9 cellular contexts compared by ENCODE assay signal in the genomic region with DNA sequence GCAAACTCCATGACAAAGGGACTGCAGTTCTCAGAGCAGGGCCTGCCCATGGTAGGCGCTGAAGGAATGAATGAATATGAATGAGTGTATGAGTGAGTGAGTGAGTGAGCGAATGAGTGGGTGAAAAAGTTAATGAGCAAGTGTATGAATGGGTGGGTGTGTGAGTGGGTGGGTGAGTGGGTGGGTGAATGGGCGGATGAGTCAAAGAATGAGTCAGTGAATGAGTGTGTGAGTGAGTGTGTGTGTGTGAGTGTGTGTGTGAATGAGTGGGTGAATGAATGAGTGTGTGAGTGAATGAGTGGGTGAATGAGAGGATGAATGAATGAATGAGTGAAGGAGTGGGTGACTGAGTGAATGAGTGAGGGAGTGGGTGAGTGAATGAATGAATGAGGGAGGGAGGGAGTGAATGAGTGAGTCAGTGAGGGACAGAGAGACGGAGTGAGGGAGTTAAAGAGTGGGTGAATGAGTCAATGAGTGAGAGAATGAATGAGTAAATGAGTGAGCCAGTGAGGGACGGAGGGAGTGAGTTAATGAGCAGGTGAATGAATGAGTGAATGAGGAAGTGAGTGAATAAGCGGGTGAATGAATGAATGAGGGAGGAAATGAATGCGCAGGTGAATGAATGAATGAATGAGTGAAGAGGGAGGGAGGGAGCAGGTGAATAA. TPM values are rescaled to one million over a fixed set of nuclear protein-coding genes. Genes with fewer than 3 reads are reported as not detected.
DNase-seq lines count a peak whose midpoint lies in the region; ATAC-seq, FAIRE-seq and TF ChIP-seq lines count a peak whose summit lies in the region.
"Had no signal": no experiment of that assay in that cellular context is flagged by ENCODE, and none has a peak within 500 bp of the region (broad histone marks: within the 10 kb centered on the region; RNA-seq: fewer than 3 reads in every experiment).

No MANE protein-coding gene starts in this region.

- H2AFZ ChIP-seq in astrocyte (ENCODE audit: low read depth, low read length): no peak overlapping the region

- H3K4me3 Mint-ChIP-seq in CD4-positive, CD25-positive, alpha-beta regulatory T cell: peak overlapping the region in 2 of 4 donors; percentile 31 to 62
- peak overlapping the region; percentile 75 for H3K4me3 Mint-ChIP-seq in astrocyte (ENCODE audit: unreplicated experiment)
- peak overlapping the region in 8 of 10 donors; percentile 33 to 84 (median 60) for H3K4me3 Mint-ChIP-seq in naive thymus-derived CD8-positive, alpha-beta T cell

- no peaks in the 10 kb centered on the region for H3K36me3 ChIP-seq in CD4-positive, CD25-positive, alpha-beta regulatory T cell (ENCODE audit: control insufficient read depth, insufficient read depth, low read length)
- H3K36me3 ChIP-seq in astrocyte (ENCODE audit: insufficient read depth, low read length): no peaks in the 10 kb centered on the region
- H3K36me3 ChIP-seq: Peyer's patch had no signal

- no peaks in the 10 kb centered on the region for H3K4me1 ChIP-seq in CD4-positive, CD25-positive, alpha-beta regulatory T cell (ENCODE audit: control insufficient read depth, insufficient read depth, low read length, poor library complexity, severe bottlenecking)
- H3K4me1 ChIP-seq in astrocyte (ENCODE audit: insufficient read depth, low read length): peaks cover 28% of the 10 kb centered on the region

- no peaks in the 10 kb centered on the region for H3K36me3 Mint-ChIP-seq in CD4-positive, CD25-positive, alpha-beta regulatory T cell
- no peaks in the 10 kb centered on the region for H3K36me3 Mint-ChIP-seq in astrocyte (ENCODE audit: low read depth, unreplicated experiment)
- H3K36me3 Mint-ChIP-seq in naive thymus-derived CD8-positive, alpha-beta T cell: no peaks in the 10 kb centered on the region

- H3K27me3 Mint-ChIP-seq in CD4-positive, CD25-positive, alpha-beta regulatory T cell: peaks cover 10% of the 10 kb centered on the region
- H3K27me3 Mint-ChIP-seq in astrocyte (ENCODE audit: low read depth, unreplicated experiment): peaks cover 5% of the 10 kb centered on the region
- H3K27me3 Mint-ChIP-seq in naive thymus-derived CD8-positive, alpha-beta T cell: peaks cover 6 to 34% (median 9%) of the 10 kb centered on the region in 5 donors

- no peaks in the 10 kb centered on the region for H3K9me3 ChIP-seq in CD4-positive, CD25-positive, alpha-beta regulatory T cell (ENCODE audit: control insufficient read depth in 2 of 2, low read length in 2 of 2)
- H3K9me3 ChIP-seq in astrocyte (ENCODE audit: insufficient read depth, low read depth, low read length): peaks cover 3% of the 10 kb centered on the region
- H3K9me3 ChIP-seq: Peyer's patch had no signal

- peak; percentile 17 to 22 for ATAC-seq in CD4-positive, CD25-positive, alpha-beta regulatory T cell (ENCODE audit: low read depth in 2 of 2)
- ATAC-seq in naive thymus-derived CD8-positive, alpha-beta T cell: no peak
- ATAC-seq in GM21515 (IDR thresholded peaks at IDR 0.05; ENCODE audit: unreplicated experiment): no peak

- peak overlapping the region; percentile 24 for H3K9ac ChIP-seq in astrocyte (ENCODE audit: low read length)

- no peak for TF ChIP-seq CTCF in astrocyte (IDR thresholded peaks at IDR 0.05; ENCODE audit: insufficient read depth, low read depth, low read length)

- H4K20me1 ChIP-seq in astrocyte (ENCODE audit: insufficient read depth, low read length): no peaks in the 10 kb centered on the region

- peak overlapping the region in 1 of 3 donors; percentile 9 for H3K27ac Mint-ChIP-seq in CD4-positive, CD25-positive, alpha-beta regulatory T cell
- no peak overlapping the region for H3K27ac Mint-ChIP-seq in astrocyte (ENCODE audit: unreplicated experiment)
- peak overlapping the region in 4 of 10 donors; percentile 3 to 90 (median 44) for H3K27ac Mint-ChIP-seq in naive thymus-derived CD8-positive, alpha-beta T cell

- H3K4me2 ChIP-seq in astrocyte (ENCODE audit: low read length): peak overlapping the region; percentile 63

- H3K27ac ChIP-seq in CD4-positive, CD25-positive, alpha-beta regulatory T cell (ENCODE audit: insufficient read depth, low read length, poor library complexity, severe bottlenecking): no peak overlapping the region
- H3K27ac ChIP-seq in astrocyte (ENCODE audit: low read depth, low read length): no peak overlapping the region
- H3K27ac ChIP-seq: Peyer's patch had no signal

- H3K9me3 Mint-ChIP-seq in CD4-positive, CD25-positive, alpha-beta regulatory T cell: peaks cover 0 to 1% (median 0%) of the 10 kb centered on the region in 7 donors
- H3K9me3 Mint-ChIP-seq in astrocyte (ENCODE audit: unreplicated experiment): no peaks in the 10 kb centered on the region
- no peaks in the 10 kb centered on the region for H3K9me3 Mint-ChIP-seq in naive thymus-derived CD8-positive, alpha-beta T cell

- H3K4me1 Mint-ChIP-seq in CD4-positive, CD25-positive, alpha-beta regulatory T cell: peaks cover 0 to 10% (median 2%) of the 10 kb centered on the region in 4 donors
- H3K4me1 Mint-ChIP-seq in astrocyte (ENCODE audit: low read depth, unreplicated experiment): peaks cover 10% of the 10 kb centered on the region
- peaks cover 8 to 12% (median 10%) of the 10 kb centered on the region in 4 donors for H3K4me1 Mint-ChIP-seq in naive thymus-derived CD8-positive, alpha-beta T cell

- H3K4me3 ChIP-seq in CD4-positive, CD25-positive, alpha-beta regulatory T cell (ENCODE audit: low read depth, low read length): no peak overlapping the region
- H3K4me3 ChIP-seq in astrocyte (ENCODE audit: insufficient read depth, low read depth, low read length): no peak overlapping the region

- peaks cover 2% of the 10 kb centered on the region for H3K27me3 ChIP-seq in CD4-positive, CD25-positive, alpha-beta regulatory T cell (ENCODE audit: control insufficient read depth, insufficient read depth, low read length)
- no peaks in the 10 kb centered on the region for H3K27me3 ChIP-seq in astrocyte (ENCODE audit: insufficient read depth, low read length)
- H3K27me3 ChIP-seq: Peyer's patch had no signal

- FAIRE-seq in HTR-8/SVneo (lab: Jason Lieb, UNC): peak; percentile 89
- no peak for FAIRE-seq in astrocyte (lab: Jason Lieb, UNC)

- DNase-seq in CD4-positive, CD25-positive, alpha-beta regulatory T cell: no peak
- DNase-seq in HTR-8/SVneo (ENCODE audit: insufficient read length, low spot score): no peak
- DNase-seq in astrocyte (ENCODE audit: low read depth): peak; percentile 51
- no peak for DNase-seq in naive thymus-derived CD8-positive, alpha-beta T cell
- no peak for DNase-seq in DMS 273 (lab: John Stamatoyannopoulos, UW; ENCODE audit: unreplicated experiment)
- DNase-seq in HPDE6-E6E7 (ENCODE audit: extremely low spot score): no peak
- DNase-seq in NCI-H1694 (lab: John Stamatoyannopoulos, UW): no peak
- DNase-seq: Peyer's patch had no signal

- no peaks in the 10 kb centered on the region for H3K79me2 ChIP-seq in astrocyte (ENCODE audit: insufficient read depth, low read length)

- POLR2A ChIA-PET in naive thymus-derived CD8-positive, alpha-beta T cell (lab: Charles Lee): interaction anchor here (1.1 kb wide), 1 partner anchor 553 kb away, joined by 3 read pairs; no protein-coding TSS in a partner anchor

RNA-seq across cellular contexts. Expression of a gene that starts 11.1 kb away (rescaled TPM):
- total RNA-seq in CD4-positive, CD25-positive, alpha-beta regulatory T cell: 25.5 TPM
- polyA plus RNA-seq in CD4-positive, CD25-positive, alpha-beta regulatory T cell: 10 to 100 TPM; 37.6 to 43.5 (median 39.8) TPM
- total RNA-seq in astrocyte: 16.8 and 19.0 TPM in 2 replicates
- total RNA-seq in naive thymus-derived CD8-positive, alpha-beta T cell: 10 to 100 TPM; 40.1 to 47.6 TPM
- polyA plus RNA-seq in naive thymus-derived CD8-positive, alpha-beta T cell: 10 to 100 TPM; 41.3 to 43.2 (median 41.6) TPM

RNA-seq across cellular contexts. Expression of a gene that starts 54.4 kb away (rescaled TPM):
- 6.8 TPM for total RNA-seq in CD4-positive, CD25-positive, alpha-beta regulatory T cell
- polyA plus RNA-seq in CD4-positive, CD25-positive, alpha-beta regulatory T cell: 1 to 10 TPM; 1.5 to 3.8 (median 1.7) TPM
- total RNA-seq in astrocyte: 43.3 and 51.4 TPM in 2 replicates
- total RNA-seq in naive thymus-derived CD8-positive, alpha-beta T cell: 10 to 100 TPM in 1 of 2 experiments, 1 to 10 TPM in 1; 7.4 to 11.7 TPM
- 1 to 10 TPM; 2.2 to 6.9 (median 2.6) TPM for polyA plus RNA-seq in naive thymus-derived CD8-positive, alpha-beta T cell

Comparison
In these comparisons a context has a peak if more than half of its experiments do, and no peak if none do; other contexts are left out.
1. ATAC-seq: peak in CD4-positive, CD25-positive, alpha-beta regulatory T cell (2 of 2); none in naive thymus-derived CD8-positive, alpha-beta T cell (0 of 2) and GM21515 (single experiment).